Comparison of ENCODE assay signal across 1 cellular context in the genomic region with DNA sequence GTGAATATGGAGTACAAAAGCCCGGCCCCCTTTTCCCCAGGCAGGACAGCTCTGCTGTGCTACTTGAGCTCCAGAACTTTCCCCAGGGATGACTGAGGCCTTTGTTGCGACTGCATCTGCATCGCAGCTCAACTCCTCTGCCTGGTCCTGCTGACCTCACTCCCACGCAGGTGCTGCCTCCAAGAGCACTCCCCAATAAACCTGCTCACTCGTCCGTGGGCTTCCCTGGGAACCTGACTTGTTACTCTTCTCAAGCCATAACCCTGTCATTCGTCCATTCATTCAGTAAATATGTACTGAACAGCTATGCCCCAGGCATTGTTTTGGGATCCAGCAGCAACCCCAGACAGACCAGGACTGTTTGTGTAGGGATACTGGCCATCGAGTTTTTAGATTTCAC.
TF ChIP-seq lines count a peak whose summit lies in the region.

No MANE protein-coding gene starts in this region.

TF ChIP-seq in IMR-90, 13 proteins besides CTCF, POLR2A, EP300 and RAD21:
- TF ChIP-seq ELK1 (IDR thresholded peaks at IDR 0.05; ENCODE audit: borderline replicate concordance, low read depth, low read length) (no peak), RFX5 (IDR thresholded peaks at IDR 0.05; ENCODE audit: low read depth, low read length) (no peak), BHLHE40 (IDR thresholded peaks at IDR 0.05; ENCODE audit: low read depth, low read length) (no peak), FOS (IDR thresholded peaks at IDR 0.05; ENCODE audit: low read depth, low read length) (no peak), RCOR1 (IDR thresholded peaks at IDR 0.05; ENCODE audit: insufficient replicate concordance, low read length) (no peak), SMC3 (IDR thresholded peaks at IDR 0.05; ENCODE audit: low read depth, low read length) (no peak), MXI1 (IDR thresholded peaks at IDR 0.05; ENCODE audit: borderline replicate concordance, low read depth, low read length) (no peak), NFE2L2 (IDR thresholded peaks at IDR 0.05; ENCODE audit: low read depth, low read length) (no peak), MAZ (IDR thresholded peaks at IDR 0.05; ENCODE audit: borderline replicate concordance, low read depth, low read length) (no peak), CEBPB (IDR thresholded peaks at IDR 0.05; ENCODE audit: low read depth, low read length) (no peak), CHD1 (IDR thresholded peaks at IDR 0.05; ENCODE audit: low read depth, low read length) (no peak), MAFK (IDR thresholded peaks at IDR 0.05; ENCODE audit: low read depth, low read length) (no peak)
- TF ChIP-seq, protein P1, sequence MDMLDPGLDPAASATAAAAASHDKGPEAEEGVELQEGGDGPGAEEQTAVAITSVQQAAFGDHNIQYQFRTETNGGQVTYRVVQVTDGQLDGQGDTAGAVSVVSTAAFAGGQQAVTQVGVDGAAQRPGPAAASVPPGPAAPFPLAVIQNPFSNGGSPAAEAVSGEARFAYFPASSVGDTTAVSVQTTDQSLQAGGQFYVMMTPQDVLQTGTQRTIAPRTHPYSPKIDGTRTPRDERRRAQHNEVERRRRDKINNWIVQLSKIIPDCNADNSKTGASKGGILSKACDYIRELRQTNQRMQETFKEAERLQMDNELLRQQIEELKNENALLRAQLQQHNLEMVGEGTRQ (IDR thresholded peaks at IDR 0.05; ENCODE audit: low read depth, low read length), result no peak
